In genomic region chr4:95742179-95742578, GRCh38 we compare ENCODE assay signal across 25 cellular contexts.
"Had no signal": no experiment of that assay in that cellular context is flagged by ENCODE, and none has a peak within 500 bp of the region (broad histone marks: within the 10 kb centered on the region; RNA-seq: fewer than 3 reads in every experiment).

No MANE protein-coding gene starts in this region.

- H3K36me3 Mint-ChIP-seq: activated naive CD8-positive, alpha-beta T cell treated with anti-CD3 and anti-CD28 coated beads, Interleukin-2, amount 10 ng/mL, durations not matched to agents 7 days and 5 days had no signal

- H3K27me3 Mint-ChIP-seq: activated naive CD8-positive, alpha-beta T cell treated with anti-CD3 and anti-CD28 coated beads, Interleukin-2, amount 10 ng/mL, durations not matched to agents 7 days and 5 days; T-helper 17 cell had no signal

- H3K4me3 Mint-ChIP-seq: activated CD8-positive, alpha-beta T cell treated with anti-CD3 and anti-CD28 coated beads, Interleukin-2, amount 10 ng/mL, durations not matched to agents 7 days and 5 days; activated naive CD8-positive, alpha-beta T cell treated with anti-CD3 and anti-CD28 coated beads, Interleukin-2, amount 10 ng/mL, durations not matched to agents 7 days and 5 days; T-helper 17 cell; WTC11 had no signal

- H3K27ac Mint-ChIP-seq: activated CD8-positive, alpha-beta T cell treated with anti-CD3 and anti-CD28 coated beads, Interleukin-2, amount 10 ng/mL, durations not matched to agents 7 days and 5 days; activated naive CD8-positive, alpha-beta T cell treated with anti-CD3 and anti-CD28 coated beads, Interleukin-2, amount 10 ng/mL, durations not matched to agents 7 days and 5 days; T-helper 17 cell; WTC11 had no signal

- H3K9me3 ChIP-seq: adrenal gland had no signal

- H3K27ac ChIP-seq: adrenal gland, breast epithelium, KMS-11 had no signal

- DNase-seq: activated CD4-positive, alpha-beta T cell treated with anti-CD3 and anti-CD28 coated beads for 48 hours; activated CD4-positive, alpha-beta T cell treated with anti-CD3 and anti-CD28 coated beads, Interleukin-2, amount 50 U/mL, for 4 hours; activated CD4-positive, CD25-positive, alpha-beta regulatory T cell treated with anti-CD3 and anti-CD28 coated beads, Interleukin-2, amount 50 U/mL, for 72 hours; activated CD8-positive, alpha-beta memory T cell treated with anti-CD3 and anti-CD28 coated beads, Interleukin-2, amount 50 U/mL, for 48 hours; activated CD8-positive, alpha-beta T cell treated with anti-CD3 and anti-CD28 coated beads, Interleukin-2, amount 10 ng/mL, durations not matched to agents 7 days and 5 days; activated naive CD4-positive, alpha-beta T cell treated with anti-CD3 and anti-CD28 coated beads, Interleukin-2, amount 50 U/mL, for 16 hours; activated naive CD8-positive, alpha-beta T cell treated with anti-CD3 and anti-CD28 coated beads, Interleukin-2, amount 10 ng/mL, durations not matched to agents 7 days and 5 days; activated T-cell treated with anti-CD3 and anti-CD28 coated beads, Interleukin-2, amount 50 U/mL, for 1 hour; adrenal gland; aorta; central memory CD4-positive, alpha-beta T cell; MV-4-11; NCI-H1092 treated with DMSO at 0.1 percent for 48 hours; NCI-H1417 treated with DMSO at 0.1 percent for 48 hours; NCI-H187; NCI-H2081; NCI-H510A treated with DMSO at 0.1 percent for 48 hours; NCI-H69; PC-3; SHP77 treated with DMSO at 0.1 percent for 48 hours; T-helper 17 cell; T-helper 9 cell had no signal

- H3K27me3 ChIP-seq: adrenal gland, breast epithelium had no signal

- ATAC-seq: activated CD8-positive, alpha-beta T cell treated with anti-CD3 and anti-CD28 coated beads, Interleukin-2, amount 10 ng/mL, durations not matched to agents 7 days and 5 days; PC-3; T-helper 17 cell; WTC11 had no signal

- H3K4me3 ChIP-seq: adrenal gland, breast epithelium had no signal

- H3K4me1 Mint-ChIP-seq: activated naive CD8-positive, alpha-beta T cell treated with anti-CD3 and anti-CD28 coated beads, Interleukin-2, amount 10 ng/mL, durations not matched to agents 7 days and 5 days; T-helper 17 cell had no signal
